In the genomic region with DNA sequence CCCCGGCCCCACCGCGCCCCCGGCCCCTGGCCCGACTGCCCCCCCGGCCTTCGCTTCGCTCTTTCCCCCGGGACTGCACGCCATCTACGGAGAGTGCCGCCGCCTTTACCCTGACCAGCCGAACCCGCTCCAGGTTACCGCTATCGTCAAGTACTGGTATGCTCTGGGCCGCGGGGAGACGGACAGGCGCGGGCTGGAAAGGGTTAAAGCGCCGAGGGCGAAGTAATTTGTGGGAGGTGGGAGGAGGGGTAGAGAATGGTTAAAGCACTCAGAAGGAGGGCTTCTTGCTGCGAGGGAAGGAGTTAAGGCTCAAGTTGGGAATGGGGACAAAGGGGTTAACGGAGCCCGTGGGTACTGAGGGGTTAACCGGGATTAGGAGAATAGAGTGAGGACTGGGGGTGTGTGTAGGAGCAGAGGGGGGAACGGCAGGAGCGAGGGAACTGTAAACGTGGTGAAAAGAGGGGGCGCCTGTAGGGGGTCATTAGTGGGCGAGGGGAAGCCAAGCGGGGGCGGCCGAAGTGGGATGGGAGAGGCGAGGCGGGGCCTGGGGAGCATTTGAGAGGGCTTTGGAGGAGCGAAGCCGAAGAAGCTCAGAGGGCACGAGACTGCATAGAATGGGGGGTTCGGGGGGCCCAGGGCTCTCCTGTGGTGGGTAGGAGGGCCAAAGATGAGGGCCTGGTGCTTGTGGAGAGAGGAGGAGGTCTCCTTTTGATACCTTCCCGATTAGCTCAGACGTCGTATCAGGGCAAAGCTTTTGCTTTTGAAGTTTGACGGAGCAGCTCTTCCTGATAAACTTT, we compare ENCODE assay signal across 8 cellular contexts. TPM values are rescaled to one million over a fixed set of nuclear protein-coding genes. Genes with fewer than 3 reads are reported as not detected.
DNase-seq lines count a peak whose midpoint lies in the region; ATAC-seq and TF ChIP-seq lines count a peak whose summit lies in the region.

No MANE protein-coding gene starts in this region.

- POLR2A ChIA-PET in CD8-positive, alpha-beta memory T cell (lab: Charles Lee), result interaction anchor here (1.0 to 2.0 kb wide), 5 partner anchors 43 to 142 kb away, joined by 3 to 10 read pairs (median 4); no protein-coding TSS in a partner anchor

- no peak for ATAC-seq in activated T-cell treated with anti-CD3 and anti-CD28 coated beads, Interleukin-2, amount 50 U/mL, for 4 hours
- no peak for ATAC-seq in HG03025 (IDR thresholded peaks at IDR 0.05; ENCODE audit: low FRiP score, unreplicated experiment)
- no peak for ATAC-seq in HG03175 (IDR thresholded peaks at IDR 0.05; ENCODE audit: unreplicated experiment)
- no peak for ATAC-seq in GM18858 (IDR thresholded peaks at IDR 0.05; ENCODE audit: unreplicated experiment)

- no peak for TF ChIP-seq CTCF in neutrophil (IDR thresholded peaks at IDR 0.05)

- no peak overlapping the region for H3K4me3 Mint-ChIP-seq in CD8-positive, alpha-beta memory T cell
- no peak overlapping the region for H3K4me3 Mint-ChIP-seq in activated T-cell treated with anti-CD3 and anti-CD28 coated beads, Interleukin-2, amount 50 U/mL, for 4 hours

- H3K27ac Mint-ChIP-seq in CD8-positive, alpha-beta memory T cell, result peak overlapping the region; percentile 49 to 95 (median 90)

- no peaks in the 10 kb centered on the region for H3K9me3 ChIP-seq in CD8-positive, alpha-beta memory T cell (ENCODE audit: low read length)
- no peaks in the 10 kb centered on the region for H3K9me3 ChIP-seq in neutrophil

- peaks cover 6% of the 10 kb centered on the region for H3K36me3 ChIP-seq in CD8-positive, alpha-beta memory T cell (ENCODE audit: insufficient read depth, low read length)
- H3K36me3 ChIP-seq in neutrophil, result peaks cover 8% of the 10 kb centered on the region

- peaks cover 0 to 35% (median 3%) of the 10 kb centered on the region in 3 donors for H3K36me3 Mint-ChIP-seq in CD8-positive, alpha-beta memory T cell
- peaks cover 7% of the 10 kb centered on the region for H3K36me3 Mint-ChIP-seq in activated T-cell treated with anti-CD3 and anti-CD28 coated beads, Interleukin-2, amount 50 U/mL, for 4 hours (ENCODE audit: insufficient read depth)

- H3K4me3 ChIP-seq in CD8-positive, alpha-beta memory T cell (ENCODE audit: low read length), result peak overlapping the region; percentile 96
- H3K4me3 ChIP-seq in neutrophil (ENCODE audit: low read depth in 1 of 2, low read length in 1 of 2), result peak overlapping the region; percentile 65 to 100

- peaks cover 33% of the 10 kb centered on the region for H3K4me1 ChIP-seq in CD8-positive, alpha-beta memory T cell (ENCODE audit: insufficient read depth, low read length)
- peaks cover 42% of the 10 kb centered on the region in 2 experiments for H3K4me1 ChIP-seq in neutrophil (ENCODE audit: control insufficient read depth in 1 of 2, insufficient read depth in 1 of 2, low read depth in 1 of 2, low read length in 1 of 2)

- peaks cover 22 to 52% (median 44%) of the 10 kb centered on the region in 3 donors for H3K4me1 Mint-ChIP-seq in CD8-positive, alpha-beta memory T cell
- peaks cover 31% of the 10 kb centered on the region for H3K4me1 Mint-ChIP-seq in activated T-cell treated with anti-CD3 and anti-CD28 coated beads, Interleukin-2, amount 50 U/mL, for 4 hours (ENCODE audit: low read depth)

- DNase-seq in CD8-positive, alpha-beta memory T cell, result peak in 4 of 5 donors; percentile 6 to 21 (median 12)
- DNase-seq in NAMALWA (ENCODE audit: low spot score) (peak; percentile 53), globus pallidus (ENCODE audit: low spot score) (peak; percentile 47)
- DNase-seq in activated T-cell treated with anti-CD3 and anti-CD28 coated beads, Interleukin-2, amount 50 U/mL, for 4 hours, result peak; percentile 12

- peak overlapping the region; percentile 49 for H3K27ac ChIP-seq in CD8-positive, alpha-beta memory T cell (ENCODE audit: low read depth, low read length)
- peak overlapping the region; percentile 94 for H3K27ac ChIP-seq in neutrophil

- H3K27me3 Mint-ChIP-seq in CD8-positive, alpha-beta memory T cell, result no peaks in the 10 kb centered on the region
- no peaks in the 10 kb centered on the region for H3K27me3 Mint-ChIP-seq in activated T-cell treated with anti-CD3 and anti-CD28 coated beads, Interleukin-2, amount 50 U/mL, for 4 hours (ENCODE audit: low read depth)

- CTCF ChIA-PET in CD8-positive, alpha-beta memory T cell (lab: Charles Lee), result interaction anchor here (0.6 to 4.0 kb wide), 16 partner anchors 12 to 353 kb away, joined by 3 to 27 read pairs (median 4); a partner anchor contains a TSS

- no peaks in the 10 kb centered on the region for H3K27me3 ChIP-seq in CD8-positive, alpha-beta memory T cell (ENCODE audit: insufficient read depth, low read length, poor library complexity, severe bottlenecking)
- no peaks in the 10 kb centered on the region for H3K27me3 ChIP-seq in neutrophil

- no peaks in the 10 kb centered on the region for H3K9me3 Mint-ChIP-seq in CD8-positive, alpha-beta memory T cell
- H3K9me3 Mint-ChIP-seq in activated T-cell treated with anti-CD3 and anti-CD28 coated beads, Interleukin-2, amount 50 U/mL, for 4 hours, result no peaks in the 10 kb centered on the region

RNA-seq across cellular contexts. Expression of a gene that starts 0.6 kb away (rescaled TPM):
- 1 to 10 TPM; 7.5 to 8.3 TPM for total RNA-seq in CD8-positive, alpha-beta memory T cell
- 8.3 TPM for polyA plus RNA-seq in CD8-positive, alpha-beta memory T cell
- total RNA-seq in activated T-cell treated with anti-CD3 and anti-CD28 coated beads, Interleukin-2, amount 50 U/mL, for 4 hours, result 1 to 10 TPM; 8.7 to 8.8 (median 8.8) TPM

RNA-seq across cellular contexts. Expression of a gene that starts 1.9 kb away (rescaled TPM):
- total RNA-seq in CD8-positive, alpha-beta memory T cell, result 10 to 100 TPM; 79.6 to 80.4 TPM
- polyA plus RNA-seq in CD8-positive, alpha-beta memory T cell, result 76.4 TPM
- total RNA-seq in activated T-cell treated with anti-CD3 and anti-CD28 coated beads, Interleukin-2, amount 50 U/mL, for 4 hours, result 10 to 100 TPM; 65.2 to 69.8 (median 67.1) TPM

RNA-seq across cellular contexts. Expression of a gene that starts 53.0 kb away (rescaled TPM):
- under 1 TPM; 0.57 to 0.62 TPM for total RNA-seq in CD8-positive, alpha-beta memory T cell
- polyA plus RNA-seq in CD8-positive, alpha-beta memory T cell, result 0.70 TPM
- under 1 TPM; 0.27 to 0.96 (median 0.45) TPM for total RNA-seq in activated T-cell treated with anti-CD3 and anti-CD28 coated beads, Interleukin-2, amount 50 U/mL, for 4 hours
